8 cellular contexts compared by ENCODE assay signal in the genomic region with DNA sequence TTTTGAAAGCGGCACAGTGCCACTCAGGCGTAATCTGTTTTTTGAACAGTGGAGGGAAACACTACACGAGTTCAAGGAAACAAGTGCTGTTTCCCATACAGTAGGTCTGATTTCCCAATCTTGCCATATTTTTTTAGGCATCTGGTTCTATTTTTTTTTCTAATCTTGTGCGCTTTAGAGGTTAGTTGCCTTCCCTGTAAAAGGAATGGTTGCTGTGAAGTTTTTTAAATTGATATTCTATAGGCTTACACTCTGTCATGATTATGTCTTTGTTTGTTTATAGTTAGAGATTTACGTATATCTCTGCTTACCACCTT. TPM values are rescaled to one million over a fixed set of nuclear protein-coding genes. Genes with fewer than 3 reads are reported as not detected.
A peak's percentile ranks its signal among the peaks of the same experiment; 100 is the strongest.
DNase-seq lines count a peak whose midpoint lies in the region; ATAC-seq, FAIRE-seq and TF ChIP-seq lines count a peak whose summit lies in the region.

No MANE protein-coding gene starts in this region.

- POLR2A ChIA-PET in activated CD4-positive, alpha-beta T cell treated with anti-CD3 and anti-CD28 coated beads, Interleukin-2, amount 10 ng/mL, durations not matched to agents 7 days and 5 days (lab: Charles Lee): interaction anchor here (1.0 to 1.1 kb wide), 2 partner anchors 9 to 63 kb away, joined by 3 to 4 read pairs; partner anchors contain the start of gene PRDX1

- WGBS in right lobe of liver (ENCODE audit: insufficient coverage, low coverage, low lambda C conversion rate, missing lambda C conversion rate): 0% methylated on average over 5 of the region's 5 CpGs
- 0 to 1% methylated on average over 5 of the region's 5 CpGs for WGBS in thyroid gland, 2 donors

- peaks cover 38% of the 10 kb centered on the region for H3K4me1 Mint-ChIP-seq in activated CD4-positive, alpha-beta T cell treated with anti-CD3 and anti-CD28 coated beads, Interleukin-2, amount 10 ng/mL, durations not matched to agents 7 days and 5 days
- H3K4me1 Mint-ChIP-seq in astrocyte (ENCODE audit: low read depth, unreplicated experiment): peaks cover 9% of the 10 kb centered on the region

- FAIRE-seq in astrocyte (lab: Jason Lieb, UNC): no peak

- H3K27me3 Mint-ChIP-seq in activated CD4-positive, alpha-beta T cell treated with anti-CD3 and anti-CD28 coated beads, Interleukin-2, amount 10 ng/mL, durations not matched to agents 7 days and 5 days: no peaks in the 10 kb centered on the region
- H3K27me3 Mint-ChIP-seq in astrocyte (ENCODE audit: low read depth, unreplicated experiment): no peaks in the 10 kb centered on the region

- no peak for DNase-seq in activated CD4-positive, alpha-beta T cell treated with anti-CD3 and anti-CD28 coated beads, Interleukin-2, amount 10 ng/mL, durations not matched to agents 7 days and 5 days
- no peak for DNase-seq in activated CD4-positive, alpha-beta T cell treated with anti-CD3 and anti-CD28 coated beads, Interleukin-2, amount 50 U/mL, for 48 hours
- no peak for DNase-seq in astrocyte (ENCODE audit: low read depth)
- no peak for DNase-seq in right lobe of liver
- peak in 1 of 2 donors; percentile 68 for DNase-seq in thyroid gland
- DNase-seq in retina: no peak
- DNase-seq in amygdala (lab: John Stamatoyannopoulos, UW): no peak

- H3K36me3 ChIP-seq in astrocyte (ENCODE audit: insufficient read depth, low read length) (no peaks in the 10 kb centered on the region), right lobe of liver (no peaks in the 10 kb centered on the region), thyroid gland (no peaks in the 10 kb centered on the region)

- TF ChIP-seq POLR2A in right lobe of liver (IDR thresholded peaks at IDR 0.05) (no peak), thyroid gland (IDR thresholded peaks at IDR 0.05) (no peak)

- peaks cover 8% of the 10 kb centered on the region for H3K36me3 Mint-ChIP-seq in activated CD4-positive, alpha-beta T cell treated with anti-CD3 and anti-CD28 coated beads, Interleukin-2, amount 10 ng/mL, durations not matched to agents 7 days and 5 days (ENCODE audit: low read depth)
- no peaks in the 10 kb centered on the region for H3K36me3 Mint-ChIP-seq in astrocyte (ENCODE audit: low read depth, unreplicated experiment)

- peaks cover 47% of the 10 kb centered on the region for H4K20me1 ChIP-seq in astrocyte (ENCODE audit: insufficient read depth, low read length)

- H3K79me2 ChIP-seq in astrocyte (ENCODE audit: insufficient read depth, low read length): peaks cover 59% of the 10 kb centered on the region

- H2AFZ ChIP-seq in astrocyte (ENCODE audit: low read depth, low read length): no peak overlapping the region

- peak overlapping the region; percentile 93 for H3K4me3 Mint-ChIP-seq in activated CD4-positive, alpha-beta T cell treated with anti-CD3 and anti-CD28 coated beads, Interleukin-2, amount 10 ng/mL, durations not matched to agents 7 days and 5 days
- peak overlapping the region; percentile 99 for H3K4me3 Mint-ChIP-seq in astrocyte (ENCODE audit: unreplicated experiment)

- intact Hi-C loops in right lobe of liver (cut with DNase I): no loop called here
- intact Hi-C loops in thyroid gland (cut with DNase I): no loop called here

- peak overlapping the region; percentile 95 for H3K27ac ChIP-seq in astrocyte (ENCODE audit: low read depth, low read length)
- H3K27ac ChIP-seq in right lobe of liver: no peak overlapping the region
- H3K27ac ChIP-seq in thyroid gland: peak overlapping the region in 1 of 3 donors; percentile 5

- ATAC-seq in right lobe of liver (no peak), HG03025 (IDR thresholded peaks at IDR 0.05; ENCODE audit: low FRiP score, unreplicated experiment) (no peak)

- H3K9me3 Mint-ChIP-seq in activated CD4-positive, alpha-beta T cell treated with anti-CD3 and anti-CD28 coated beads, Interleukin-2, amount 10 ng/mL, durations not matched to agents 7 days and 5 days: no peaks in the 10 kb centered on the region
- H3K9me3 Mint-ChIP-seq in astrocyte (ENCODE audit: unreplicated experiment): peaks cover 2% of the 10 kb centered on the region

- H3K4me1 ChIP-seq in astrocyte (ENCODE audit: insufficient read depth, low read length): peaks cover 14% of the 10 kb centered on the region
- H3K4me1 ChIP-seq in right lobe of liver: peaks cover 0 to 15% (median 3%) of the 10 kb centered on the region in 4 donors
- H3K4me1 ChIP-seq in thyroid gland: peaks cover 17 to 20% of the 10 kb centered on the region in 2 donors

- peak overlapping the region; percentile 98 for H3K4me3 ChIP-seq in astrocyte (ENCODE audit: insufficient read depth, low read depth, low read length)
- peak overlapping the region; percentile 85 to 97 (median 94) for H3K4me3 ChIP-seq in right lobe of liver
- H3K4me3 ChIP-seq in thyroid gland (replicated peaks in 1 of 3): peak overlapping the region; percentile 33 to 98 (median 49)

- H3K4me2 ChIP-seq in astrocyte (ENCODE audit: low read length): peak overlapping the region; percentile 100

- no peak for TF ChIP-seq CTCF in astrocyte (IDR thresholded peaks at IDR 0.05; ENCODE audit: insufficient read depth, low read depth, low read length)
- no peak for TF ChIP-seq CTCF in right lobe of liver (IDR thresholded peaks at IDR 0.05)
- no peak for TF ChIP-seq CTCF in thyroid gland (IDR thresholded peaks at IDR 0.05)

- CTCF ChIA-PET in activated CD4-positive, alpha-beta T cell treated with anti-CD3 and anti-CD28 coated beads, Interleukin-2, amount 10 ng/mL, durations not matched to agents 7 days and 5 days (lab: Charles Lee): interaction anchor here (0.6 to 1.4 kb wide), 3 partner anchors 14 to 58 kb away, joined by 3 read pairs; no protein-coding TSS in a partner anchor

- peak overlapping the region; percentile 99 for H3K27ac Mint-ChIP-seq in activated CD4-positive, alpha-beta T cell treated with anti-CD3 and anti-CD28 coated beads, Interleukin-2, amount 10 ng/mL, durations not matched to agents 7 days and 5 days
- H3K27ac Mint-ChIP-seq in astrocyte (ENCODE audit: unreplicated experiment): peak overlapping the region; percentile 77

- H3K9ac ChIP-seq in astrocyte (ENCODE audit: low read length): peak overlapping the region; percentile 98

- H3K27me3 ChIP-seq in astrocyte (ENCODE audit: insufficient read depth, low read length) (no peaks in the 10 kb centered on the region), right lobe of liver (no peaks in the 10 kb centered on the region), thyroid gland (no peaks in the 10 kb centered on the region)

- no peaks in the 10 kb centered on the region for H3K9me3 ChIP-seq in astrocyte (ENCODE audit: insufficient read depth, low read depth, low read length)
- H3K9me3 ChIP-seq in right lobe of liver: no peaks in the 10 kb centered on the region
- no peaks in the 10 kb centered on the region for H3K9me3 ChIP-seq in thyroid gland

RNA-seq across cellular contexts. Expression of gene NASP, which starts 1.2 kb away (rescaled TPM):
- 100 to 1,000 TPM; 193 to 198 TPM for total RNA-seq in activated CD4-positive, alpha-beta T cell treated with anti-CD3 and anti-CD28 coated beads, Interleukin-2, amount 10 ng/mL, durations not matched to agents 7 days and 5 days
- total RNA-seq in astrocyte (46.2 and 55.9 TPM in 2 replicates), right lobe of liver (10 to 100 TPM; 21.8 to 31.9 (median 26.1) TPM), thyroid gland (10 to 100 TPM; 45.8 to 98.3 (median 75.1) TPM)

RNA-seq across cellular contexts. Expression of gene AKR1A1, which starts 34.4 kb away (rescaled TPM):
- total RNA-seq in activated CD4-positive, alpha-beta T cell treated with anti-CD3 and anti-CD28 coated beads, Interleukin-2, amount 10 ng/mL, durations not matched to agents 7 days and 5 days: 100 to 1,000 TPM; 134 to 135 TPM
- total RNA-seq in astrocyte (118 and 129 TPM in 2 replicates), right lobe of liver (100 to 1,000 TPM; 115 to 308 (median 220) TPM), thyroid gland (100 to 1,000 TPM in 3 of 4 donors, 10 to 100 TPM in 1; 67.5 to 143 (median 127) TPM)

RNA-seq across cellular contexts. Expression of gene CCDC17, which starts 38.8 kb away (rescaled TPM):
- 1 to 10 TPM; 2.3 to 3.3 TPM for total RNA-seq in activated CD4-positive, alpha-beta T cell treated with anti-CD3 and anti-CD28 coated beads, Interleukin-2, amount 10 ng/mL, durations not matched to agents 7 days and 5 days
- total RNA-seq in astrocyte (2.4 and 3.8 TPM in 2 replicates), right lobe of liver (1 to 10 TPM in 5 of 6 experiments, under 1 TPM in 1; 0.81 to 3.1 (median 1.9) TPM), thyroid gland (1 to 10 TPM; 3.5 to 5.3 (median 3.8) TPM)
